ENCODE assay signal across 1 cellular context in the genomic region with DNA sequence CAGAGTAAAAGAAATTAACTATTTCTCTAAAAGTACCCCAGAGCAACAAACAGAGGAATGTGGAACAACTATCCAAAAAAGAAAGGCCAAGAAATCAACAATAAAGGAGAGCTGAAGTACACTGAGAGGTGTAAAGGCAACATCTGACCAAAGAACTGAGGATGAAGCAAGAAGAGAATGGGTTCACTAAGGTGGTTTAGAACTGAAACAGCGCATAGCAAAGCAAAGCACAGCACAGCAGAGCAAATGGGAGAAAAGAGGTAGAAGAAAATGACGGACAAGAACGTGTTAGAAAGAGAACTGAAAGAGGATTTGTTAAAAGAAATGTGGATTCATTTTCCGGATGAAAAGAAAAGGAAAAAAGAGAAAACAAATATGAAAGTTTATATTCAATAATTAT.
TF ChIP-seq lines count a peak whose summit lies in the region.

No MANE protein-coding gene starts in this region.

TF ChIP-seq in GM12878, 131 proteins besides CTCF, POLR2A, EP300 and RAD21:
- TF ChIP-seq RAD51 (IDR thresholded peaks at IDR 0.05) (no peak), ASH2L (IDR thresholded peaks at IDR 0.05; ENCODE audit: borderline replicate concordance, low read depth) (no peak), ZNF24 (IDR thresholded peaks at IDR 0.05) (no peak), E2F4 (IDR thresholded peaks at IDR 0.05; ENCODE audit: low read depth, low read length) (no peak), NR2C2 (IDR thresholded peaks at IDR 0.05; ENCODE audit: borderline replicate concordance, control insufficient read depth, insufficient read length, low read depth) (no peak), SRF (IDR thresholded peaks at IDR 0.05; ENCODE audit: low read depth in 2 of 2, low read length in 2 of 2) (no peak), FOS (IDR thresholded peaks at IDR 0.05; ENCODE audit: borderline replicate concordance, extremely low read depth, insufficient read length) (no peak), WRNIP1 (IDR thresholded peaks at IDR 0.05; ENCODE audit: borderline replicate concordance, low read depth, low read length) (no peak), TBL1XR1 (IDR thresholded peaks at IDR 0.05; ENCODE audit: low read depth, low read length) (no peak), FOXM1 (IDR thresholded peaks at IDR 0.05; ENCODE audit: low read depth, low read length) (no peak), ZSCAN29 (IDR thresholded peaks at IDR 0.05) (no peak), TARDBP (IDR thresholded peaks at IDR 0.05; ENCODE audit: borderline replicate concordance) (no peak), PRDM15 (CRISPR knock-in tag; IDR thresholded peaks at IDR 0.05) (no peak), CHD1 (IDR thresholded peaks at IDR 0.05; ENCODE audit: low read depth, low read length) (no peak), IKZF2 (IDR thresholded peaks at IDR 0.05) (no peak), POU2F2 (IDR thresholded peaks at IDR 0.05; ENCODE audit: borderline replicate concordance, low read depth, low read length) (no peak)
- TF ChIP-seq, protein P1, sequence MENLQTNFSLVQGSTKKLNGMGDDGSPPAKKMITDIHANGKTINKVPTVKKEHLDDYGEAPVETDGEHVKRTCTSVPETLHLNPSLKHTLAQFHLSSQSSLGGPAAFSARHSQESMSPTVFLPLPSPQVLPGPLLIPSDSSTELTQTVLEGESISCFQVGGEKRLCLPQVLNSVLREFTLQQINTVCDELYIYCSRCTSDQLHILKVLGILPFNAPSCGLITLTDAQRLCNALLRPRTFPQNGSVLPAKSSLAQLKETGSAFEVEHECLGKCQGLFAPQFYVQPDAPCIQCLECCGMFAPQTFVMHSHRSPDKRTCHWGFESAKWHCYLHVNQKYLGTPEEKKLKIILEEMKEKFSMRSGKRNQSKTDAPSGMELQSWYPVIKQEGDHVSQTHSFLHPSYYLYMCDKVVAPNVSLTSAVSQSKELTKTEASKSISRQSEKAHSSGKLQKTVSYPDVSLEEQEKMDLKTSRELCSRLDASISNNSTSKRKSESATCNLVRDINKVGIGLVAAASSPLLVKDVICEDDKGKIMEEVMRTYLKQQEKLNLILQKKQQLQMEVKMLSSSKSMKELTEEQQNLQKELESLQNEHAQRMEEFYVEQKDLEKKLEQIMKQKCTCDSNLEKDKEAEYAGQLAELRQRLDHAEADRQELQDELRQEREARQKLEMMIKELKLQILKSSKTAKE (IDR thresholded peaks at IDR 0.05; ENCODE audit: low read depth, poor library complexity, severe bottlenecking): no peak
TF ChIP-seq in GM12878: peak in this region for 0.
